In genomic region chrX:18422886-18423285, GRCh38 we compare ENCODE assay signal across 1 cellular context.
TF ChIP-seq lines count a peak whose summit lies in the region.

No MANE protein-coding gene starts in this region.

TF ChIP-seq in SK-N-SH treated with all-trans-retinoic acid at 6 μM for 48 hours, 23 proteins besides CTCF, POLR2A, EP300 and RAD21 (continued from another document):
- no peak for TF ChIP-seq TSHZ2 (CRISPR knock-in tag; IDR thresholded peaks at IDR 0.05)
